7 cellular contexts compared by ENCODE assay signal in genomic region chr13:81247711-81248110, GRCh38.
"Had no signal": no experiment of that assay in that cellular context is flagged by ENCODE, and none has a peak within 500 bp of the region (broad histone marks: within the 10 kb centered on the region; RNA-seq: fewer than 3 reads in every experiment).

No MANE protein-coding gene starts in this region.

- DNase-seq: H9, HCEC 1CT had no signal

- H3K27me3 Mint-ChIP-seq: IgD-negative memory B cell had no signal

- H3K27ac Mint-ChIP-seq: GM23338, IgD-negative memory B cell had no signal

- FAIRE-seq: H1, H54, HTR-8/SVneo had no signal

- H3K4me1 Mint-ChIP-seq: GM23338, H9, IgD-negative memory B cell had no signal

- H3K4me3 ChIP-seq: GM23338 had no signal

- H3K9me3 Mint-ChIP-seq: GM23338, H9 had no signal

- H3K4me3 Mint-ChIP-seq: GM23338, H9, IgD-negative memory B cell had no signal

- ATAC-seq: GM23338 had no signal

- H3K36me3 Mint-ChIP-seq: IgD-negative memory B cell had no signal
